ENCODE assay signal across 1 cellular context in the genomic region with DNA sequence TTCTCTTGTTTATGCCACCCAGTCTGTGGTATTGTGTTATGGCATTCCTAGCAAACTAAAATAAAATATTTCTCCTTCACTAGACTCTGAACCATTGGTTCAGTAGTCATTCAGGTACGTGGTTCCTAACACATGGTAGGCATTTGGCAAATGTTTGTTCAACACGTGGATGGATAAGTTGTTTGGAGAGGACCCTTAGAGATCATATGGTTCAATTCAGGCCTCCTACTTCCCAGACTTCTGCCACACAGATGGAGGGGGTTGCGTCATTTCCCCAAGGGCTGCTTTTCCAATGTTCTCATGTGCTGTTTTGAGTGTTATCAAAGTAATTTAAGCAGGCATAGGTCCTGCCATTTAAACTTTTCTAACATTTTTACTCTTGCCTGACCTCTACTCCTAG.
TF ChIP-seq lines count a peak whose summit lies in the region.

No MANE protein-coding gene starts in this region.

TF ChIP-seq in GM23338, 12 proteins besides CTCF, POLR2A, EP300 and RAD21 (continued from another document):
- TF ChIP-seq, protein P1, sequence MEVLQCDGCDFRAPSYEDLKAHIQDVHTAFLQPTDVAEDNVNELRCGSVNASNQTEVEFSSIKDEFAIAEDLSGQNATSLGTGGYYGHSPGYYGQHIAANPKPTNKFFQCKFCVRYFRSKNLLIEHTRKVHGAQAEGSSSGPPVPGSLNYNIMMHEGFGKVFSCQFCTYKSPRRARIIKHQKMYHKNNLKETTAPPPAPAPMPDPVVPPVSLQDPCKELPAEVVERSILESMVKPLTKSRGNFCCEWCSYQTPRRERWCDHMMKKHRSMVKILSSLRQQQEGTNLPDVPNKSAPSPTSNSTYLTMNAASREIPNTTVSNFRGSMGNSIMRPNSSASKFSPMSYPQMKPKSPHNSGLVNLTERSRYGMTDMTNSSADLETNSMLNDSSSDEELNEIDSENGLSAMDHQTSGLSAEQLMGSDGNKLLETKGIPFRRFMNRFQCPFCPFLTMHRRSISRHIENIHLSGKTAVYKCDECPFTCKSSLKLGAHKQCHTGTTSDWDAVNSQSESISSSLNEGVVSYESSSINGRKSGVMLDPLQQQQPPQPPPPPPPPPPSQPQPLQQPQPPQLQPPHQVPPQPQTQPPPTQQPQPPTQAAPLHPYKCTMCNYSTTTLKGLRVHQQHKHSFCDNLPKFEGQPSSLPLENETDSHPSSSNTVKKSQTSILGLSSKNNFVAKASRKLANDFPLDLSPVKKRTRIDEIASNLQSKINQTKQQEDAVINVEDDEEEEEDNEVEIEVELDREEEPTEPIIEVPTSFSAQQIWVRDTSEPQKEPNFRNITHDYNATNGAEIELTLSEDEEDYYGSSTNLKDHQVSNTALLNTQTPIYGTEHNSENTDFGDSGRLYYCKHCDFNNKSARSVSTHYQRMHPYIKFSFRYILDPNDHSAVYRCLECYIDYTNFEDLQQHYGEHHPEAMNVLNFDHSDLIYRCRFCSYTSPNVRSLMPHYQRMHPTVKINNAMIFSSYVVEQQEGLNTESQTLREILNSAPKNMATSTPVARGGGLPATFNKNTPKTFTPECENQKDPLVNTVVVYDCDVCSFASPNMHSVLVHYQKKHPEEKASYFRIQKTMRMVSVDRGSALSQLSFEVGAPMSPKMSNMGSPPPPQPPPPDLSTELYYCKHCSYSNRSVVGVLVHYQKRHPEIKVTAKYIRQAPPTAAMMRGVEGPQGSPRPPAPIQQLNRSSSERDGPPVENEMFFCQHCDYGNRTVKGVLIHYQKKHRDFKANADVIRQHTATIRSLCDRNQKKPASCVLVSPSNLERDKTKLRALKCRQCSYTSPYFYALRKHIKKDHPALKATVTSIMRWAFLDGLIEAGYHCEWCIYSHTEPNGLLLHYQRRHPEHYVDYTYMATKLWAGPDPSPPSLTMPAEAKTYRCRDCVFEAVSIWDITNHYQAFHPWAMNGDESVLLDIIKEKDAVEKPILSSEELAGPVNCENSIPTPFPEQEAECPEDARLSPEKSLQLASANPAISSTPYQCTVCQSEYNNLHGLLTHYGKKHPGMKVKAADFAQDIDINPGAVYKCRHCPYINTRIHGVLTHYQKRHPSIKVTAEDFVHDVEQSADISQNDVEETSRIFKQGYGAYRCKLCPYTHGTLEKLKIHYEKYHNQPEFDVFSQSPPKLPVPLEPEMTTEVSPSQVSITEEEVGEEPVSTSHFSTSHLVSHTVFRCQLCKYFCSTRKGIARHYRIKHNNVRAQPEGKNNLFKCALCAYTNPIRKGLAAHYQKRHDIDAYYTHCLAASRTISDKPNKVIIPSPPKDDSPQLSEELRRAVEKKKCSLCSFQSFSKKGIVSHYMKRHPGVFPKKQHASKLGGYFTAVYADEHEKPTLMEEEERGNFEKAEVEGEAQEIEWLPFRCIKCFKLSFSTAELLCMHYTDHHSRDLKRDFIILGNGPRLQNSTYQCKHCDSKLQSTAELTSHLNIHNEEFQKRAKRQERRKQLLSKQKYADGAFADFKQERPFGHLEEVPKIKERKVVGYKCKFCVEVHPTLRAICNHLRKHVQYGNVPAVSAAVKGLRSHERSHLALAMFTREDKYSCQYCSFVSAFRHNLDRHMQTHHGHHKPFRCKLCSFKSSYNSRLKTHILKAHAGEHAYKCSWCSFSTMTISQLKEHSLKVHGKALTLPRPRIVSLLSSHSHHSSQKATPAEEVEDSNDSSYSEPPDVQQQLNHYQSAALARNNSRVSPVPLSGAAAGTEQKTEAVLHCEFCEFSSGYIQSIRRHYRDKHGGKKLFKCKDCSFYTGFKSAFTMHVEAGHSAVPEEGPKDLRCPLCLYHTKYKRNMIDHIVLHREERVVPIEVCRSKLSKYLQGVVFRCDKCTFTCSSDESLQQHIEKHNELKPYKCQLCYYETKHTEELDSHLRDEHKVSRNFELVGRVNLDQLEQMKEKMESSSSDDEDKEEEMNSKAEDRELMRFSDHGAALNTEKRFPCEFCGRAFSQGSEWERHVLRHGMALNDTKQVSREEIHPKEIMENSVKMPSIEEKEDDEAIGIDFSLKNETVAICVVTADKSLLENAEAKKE (CRISPR knock-in tag; IDR thresholded peaks at IDR 0.05), result no peak
- TF ChIP-seq, protein P2, sequence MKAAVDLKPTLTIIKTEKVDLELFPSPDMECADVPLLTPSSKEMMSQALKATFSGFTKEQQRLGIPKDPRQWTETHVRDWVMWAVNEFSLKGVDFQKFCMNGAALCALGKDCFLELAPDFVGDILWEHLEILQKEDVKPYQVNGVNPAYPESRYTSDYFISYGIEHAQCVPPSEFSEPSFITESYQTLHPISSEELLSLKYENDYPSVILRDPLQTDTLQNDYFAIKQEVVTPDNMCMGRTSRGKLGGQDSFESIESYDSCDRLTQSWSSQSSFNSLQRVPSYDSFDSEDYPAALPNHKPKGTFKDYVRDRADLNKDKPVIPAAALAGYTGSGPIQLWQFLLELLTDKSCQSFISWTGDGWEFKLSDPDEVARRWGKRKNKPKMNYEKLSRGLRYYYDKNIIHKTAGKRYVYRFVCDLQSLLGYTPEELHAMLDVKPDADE (IDR thresholded peaks at IDR 0.05), result no peak
- no peak for TF ChIP-seq EZH2phosphoT487 (IDR thresholded peaks at IDR 0.05; ENCODE audit: unreplicated experiment)
- TF ChIP-seq CREB1 (CRISPR knock-in tag; IDR thresholded peaks at IDR 0.05; ENCODE audit: low read depth), result no peak
- TF ChIP-seq EZH2 (IDR thresholded peaks at IDR 0.05; ENCODE audit: low read depth, unreplicated experiment), result no peak
- TF ChIP-seq ZNF331 (CRISPR knock-in tag; IDR thresholded peaks at IDR 0.05; ENCODE audit: low read depth), result no peak
- TF ChIP-seq JUNB (IDR thresholded peaks at IDR 0.05; ENCODE audit: unreplicated experiment), result no peak
- TF ChIP-seq, protein P3, sequence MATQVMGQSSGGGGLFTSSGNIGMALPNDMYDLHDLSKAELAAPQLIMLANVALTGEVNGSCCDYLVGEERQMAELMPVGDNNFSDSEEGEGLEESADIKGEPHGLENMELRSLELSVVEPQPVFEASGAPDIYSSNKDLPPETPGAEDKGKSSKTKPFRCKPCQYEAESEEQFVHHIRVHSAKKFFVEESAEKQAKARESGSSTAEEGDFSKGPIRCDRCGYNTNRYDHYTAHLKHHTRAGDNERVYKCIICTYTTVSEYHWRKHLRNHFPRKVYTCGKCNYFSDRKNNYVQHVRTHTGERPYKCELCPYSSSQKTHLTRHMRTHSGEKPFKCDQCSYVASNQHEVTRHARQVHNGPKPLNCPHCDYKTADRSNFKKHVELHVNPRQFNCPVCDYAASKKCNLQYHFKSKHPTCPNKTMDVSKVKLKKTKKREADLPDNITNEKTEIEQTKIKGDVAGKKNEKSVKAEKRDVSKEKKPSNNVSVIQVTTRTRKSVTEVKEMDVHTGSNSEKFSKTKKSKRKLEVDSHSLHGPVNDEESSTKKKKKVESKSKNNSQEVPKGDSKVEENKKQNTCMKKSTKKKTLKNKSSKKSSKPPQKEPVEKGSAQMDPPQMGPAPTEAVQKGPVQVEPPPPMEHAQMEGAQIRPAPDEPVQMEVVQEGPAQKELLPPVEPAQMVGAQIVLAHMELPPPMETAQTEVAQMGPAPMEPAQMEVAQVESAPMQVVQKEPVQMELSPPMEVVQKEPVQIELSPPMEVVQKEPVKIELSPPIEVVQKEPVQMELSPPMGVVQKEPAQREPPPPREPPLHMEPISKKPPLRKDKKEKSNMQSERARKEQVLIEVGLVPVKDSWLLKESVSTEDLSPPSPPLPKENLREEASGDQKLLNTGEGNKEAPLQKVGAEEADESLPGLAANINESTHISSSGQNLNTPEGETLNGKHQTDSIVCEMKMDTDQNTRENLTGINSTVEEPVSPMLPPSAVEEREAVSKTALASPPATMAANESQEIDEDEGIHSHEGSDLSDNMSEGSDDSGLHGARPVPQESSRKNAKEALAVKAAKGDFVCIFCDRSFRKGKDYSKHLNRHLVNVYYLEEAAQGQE (IDR thresholded peaks at IDR 0.05; ENCODE audit: unreplicated experiment), result no peak
- no peak for TF ChIP-seq NANOG (IDR thresholded peaks at IDR 0.05; ENCODE audit: borderline replicate concordance)
- TF ChIP-seq ZNF114 (CRISPR knock-in tag; IDR thresholded peaks at IDR 0.05), result no peak
TF ChIP-seq in GM23338: peak in this region for 0.
